ENCODE assay signal across 1 cellular context in the genomic region with DNA sequence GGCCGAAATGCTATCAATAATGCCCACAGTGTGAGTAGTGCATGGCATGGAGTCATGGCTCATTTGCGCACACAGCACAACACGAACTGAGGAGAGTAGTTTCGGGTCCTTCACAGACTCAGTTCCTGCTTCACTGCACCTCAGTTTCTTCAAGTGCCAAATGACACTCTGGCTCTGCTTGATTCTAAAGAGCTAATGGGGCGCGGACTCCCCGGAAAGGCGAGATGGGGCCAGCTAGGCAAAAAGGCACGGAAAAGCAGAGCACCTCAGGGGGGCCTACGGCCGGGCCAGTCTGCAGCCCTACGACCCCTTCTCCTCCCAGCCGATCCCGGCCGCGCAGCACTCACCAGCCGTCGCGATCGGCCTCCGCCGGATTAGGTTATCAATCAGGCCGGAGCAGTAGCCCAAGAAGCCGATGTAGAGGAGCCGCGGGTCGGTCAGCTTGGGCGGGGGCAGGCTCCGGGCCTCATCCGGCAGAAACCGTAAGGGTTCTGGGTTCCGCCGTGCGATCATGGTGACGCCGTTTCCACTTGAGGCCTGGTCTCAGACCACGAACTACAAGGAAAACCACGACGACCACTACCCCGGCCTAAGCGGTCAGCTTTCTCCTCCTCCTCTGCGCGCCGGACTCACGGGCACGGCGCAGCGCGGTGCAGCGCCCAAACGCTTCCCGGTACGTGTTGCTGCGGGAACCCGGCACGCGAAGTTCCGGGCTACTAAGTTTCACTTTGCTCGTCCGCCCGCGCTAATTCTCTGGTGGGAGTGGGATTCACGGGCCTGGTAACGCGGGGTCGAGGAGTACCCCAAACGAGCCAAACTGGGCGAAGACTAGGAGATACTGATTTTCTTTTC.
TF ChIP-seq lines count a peak whose summit lies in the region.

Gene NDUFC2 (minus strand): TSS at position 631 of the 852 bp plus-strand sequence. CDS start 118 bp downstream, at position 513.

TF ChIP-seq in GM12878, 131 proteins besides CTCF, POLR2A, EP300 and RAD21 (continued from another document and continues in another):
- TF ChIP-seq MEF2A (IDR thresholded peaks at IDR 0.05; ENCODE audit: insufficient read depth, low read depth, low read length) (no peak), RFX5 (IDR thresholded peaks at IDR 0.05; ENCODE audit: low read depth, low read length) (0 out of 2 replicates have a peak, but pooled peaks have one; percentile 38), RCOR1 (conservative IDR thresholded peaks at IDR 0.05; ENCODE audit: low read depth, low read length) (0 out of 2 replicates have a peak, but pooled peaks have one; percentile 13), NR2C1 (IDR thresholded peaks at IDR 0.05) (peak; percentile 48; the same call in 1 of the 2 replicates), USF1 (IDR thresholded peaks at IDR 0.05; ENCODE audit: borderline replicate concordance, extremely low read length, insufficient read depth, low read depth, low read length) (no peak), E2F8 (IDR thresholded peaks at IDR 0.05; ENCODE audit: low read depth, partially characterized antibody) (no peak), RB1 (IDR thresholded peaks at IDR 0.05; ENCODE audit: borderline replicate concordance) (no peak), NFIC (IDR thresholded peaks at IDR 0.05; ENCODE audit: low read depth, low read length) (no peak), RBBP5 (conservative IDR thresholded peaks at IDR 0.05) (no peak), CBFB (IDR thresholded peaks at IDR 0.05; ENCODE audit: low read depth) (peak; percentile 93), CEBPZ (IDR thresholded peaks at IDR 0.05; ENCODE audit: low read depth, low read length) (no peak), HCFC1 (IDR thresholded peaks at IDR 0.05; ENCODE audit: low read length) (peak; percentile 78), BMI1 (IDR thresholded peaks at IDR 0.05; ENCODE audit: borderline replicate concordance) (no peak; the same call in 1 of the 2 replicates), NR2F1 (conservative IDR thresholded peaks at IDR 0.05) (no peak), CEBPB (IDR thresholded peaks at IDR 0.05; ENCODE audit: borderline replicate concordance in 1 of 2, low read depth in 2 of 2, low read length in 2 of 2) (no peak), PML (IDR thresholded peaks at IDR 0.05; ENCODE audit: low read length) (peak; percentile 84), MTA2 (IDR thresholded peaks at IDR 0.05; ENCODE audit: low read depth) (no peak), ESRRA (IDR thresholded peaks at IDR 0.05; ENCODE audit: low read length) (no peak), TCF12 (IDR thresholded peaks at IDR 0.05; ENCODE audit: low read depth, low read length) (peak; percentile 68; the same call in 1 of the 2 replicates), ZZZ3 (IDR thresholded peaks at IDR 0.05; ENCODE audit: control insufficient read depth, insufficient read length, low read depth) (peak; percentile 19), ATF7 (IDR thresholded peaks at IDR 0.05; ENCODE audit: low read depth) (no peak), NFYA (IDR thresholded peaks at IDR 0.05; ENCODE audit: borderline replicate concordance, low read depth, low read length) (no peak), SMAD1 (IDR thresholded peaks at IDR 0.05; ENCODE audit: low read depth, partially characterized antibody) (no peak), ASH2L (IDR thresholded peaks at IDR 0.05; ENCODE audit: borderline replicate concordance, low read depth) (no peak), STAT3 (IDR thresholded peaks at IDR 0.05; ENCODE audit: low read depth, low read length) (no peak), NR2C2 (IDR thresholded peaks at IDR 0.05; ENCODE audit: borderline replicate concordance, control insufficient read depth, insufficient read length, low read depth) (no peak), ZNF622 (IDR thresholded peaks at IDR 0.05) (no peak), BCLAF1 (IDR thresholded peaks at IDR 0.05) (no peak), E2F4 (IDR thresholded peaks at IDR 0.05; ENCODE audit: low read depth, low read length) (no peak)
- TF ChIP-seq, protein P1, sequence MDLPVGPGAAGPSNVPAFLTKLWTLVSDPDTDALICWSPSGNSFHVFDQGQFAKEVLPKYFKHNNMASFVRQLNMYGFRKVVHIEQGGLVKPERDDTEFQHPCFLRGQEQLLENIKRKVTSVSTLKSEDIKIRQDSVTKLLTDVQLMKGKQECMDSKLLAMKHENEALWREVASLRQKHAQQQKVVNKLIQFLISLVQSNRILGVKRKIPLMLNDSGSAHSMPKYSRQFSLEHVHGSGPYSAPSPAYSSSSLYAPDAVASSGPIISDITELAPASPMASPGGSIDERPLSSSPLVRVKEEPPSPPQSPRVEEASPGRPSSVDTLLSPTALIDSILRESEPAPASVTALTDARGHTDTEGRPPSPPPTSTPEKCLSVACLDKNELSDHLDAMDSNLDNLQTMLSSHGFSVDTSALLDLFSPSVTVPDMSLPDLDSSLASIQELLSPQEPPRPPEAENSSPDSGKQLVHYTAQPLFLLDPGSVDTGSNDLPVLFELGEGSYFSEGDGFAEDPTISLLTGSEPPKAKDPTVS (IDR thresholded peaks at IDR 0.05; ENCODE audit: low read depth, low read length), result no peak
- TF ChIP-seq, protein P2, sequence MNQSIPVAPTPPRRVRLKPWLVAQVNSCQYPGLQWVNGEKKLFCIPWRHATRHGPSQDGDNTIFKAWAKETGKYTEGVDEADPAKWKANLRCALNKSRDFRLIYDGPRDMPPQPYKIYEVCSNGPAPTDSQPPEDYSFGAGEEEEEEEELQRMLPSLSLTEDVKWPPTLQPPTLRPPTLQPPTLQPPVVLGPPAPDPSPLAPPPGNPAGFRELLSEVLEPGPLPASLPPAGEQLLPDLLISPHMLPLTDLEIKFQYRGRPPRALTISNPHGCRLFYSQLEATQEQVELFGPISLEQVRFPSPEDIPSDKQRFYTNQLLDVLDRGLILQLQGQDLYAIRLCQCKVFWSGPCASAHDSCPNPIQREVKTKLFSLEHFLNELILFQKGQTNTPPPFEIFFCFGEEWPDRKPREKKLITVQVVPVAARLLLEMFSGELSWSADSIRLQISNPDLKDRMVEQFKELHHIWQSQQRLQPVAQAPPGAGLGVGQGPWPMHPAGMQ (IDR thresholded peaks at IDR 0.05; ENCODE audit: borderline replicate concordance), result no peak
- TF ChIP-seq, protein P3, sequence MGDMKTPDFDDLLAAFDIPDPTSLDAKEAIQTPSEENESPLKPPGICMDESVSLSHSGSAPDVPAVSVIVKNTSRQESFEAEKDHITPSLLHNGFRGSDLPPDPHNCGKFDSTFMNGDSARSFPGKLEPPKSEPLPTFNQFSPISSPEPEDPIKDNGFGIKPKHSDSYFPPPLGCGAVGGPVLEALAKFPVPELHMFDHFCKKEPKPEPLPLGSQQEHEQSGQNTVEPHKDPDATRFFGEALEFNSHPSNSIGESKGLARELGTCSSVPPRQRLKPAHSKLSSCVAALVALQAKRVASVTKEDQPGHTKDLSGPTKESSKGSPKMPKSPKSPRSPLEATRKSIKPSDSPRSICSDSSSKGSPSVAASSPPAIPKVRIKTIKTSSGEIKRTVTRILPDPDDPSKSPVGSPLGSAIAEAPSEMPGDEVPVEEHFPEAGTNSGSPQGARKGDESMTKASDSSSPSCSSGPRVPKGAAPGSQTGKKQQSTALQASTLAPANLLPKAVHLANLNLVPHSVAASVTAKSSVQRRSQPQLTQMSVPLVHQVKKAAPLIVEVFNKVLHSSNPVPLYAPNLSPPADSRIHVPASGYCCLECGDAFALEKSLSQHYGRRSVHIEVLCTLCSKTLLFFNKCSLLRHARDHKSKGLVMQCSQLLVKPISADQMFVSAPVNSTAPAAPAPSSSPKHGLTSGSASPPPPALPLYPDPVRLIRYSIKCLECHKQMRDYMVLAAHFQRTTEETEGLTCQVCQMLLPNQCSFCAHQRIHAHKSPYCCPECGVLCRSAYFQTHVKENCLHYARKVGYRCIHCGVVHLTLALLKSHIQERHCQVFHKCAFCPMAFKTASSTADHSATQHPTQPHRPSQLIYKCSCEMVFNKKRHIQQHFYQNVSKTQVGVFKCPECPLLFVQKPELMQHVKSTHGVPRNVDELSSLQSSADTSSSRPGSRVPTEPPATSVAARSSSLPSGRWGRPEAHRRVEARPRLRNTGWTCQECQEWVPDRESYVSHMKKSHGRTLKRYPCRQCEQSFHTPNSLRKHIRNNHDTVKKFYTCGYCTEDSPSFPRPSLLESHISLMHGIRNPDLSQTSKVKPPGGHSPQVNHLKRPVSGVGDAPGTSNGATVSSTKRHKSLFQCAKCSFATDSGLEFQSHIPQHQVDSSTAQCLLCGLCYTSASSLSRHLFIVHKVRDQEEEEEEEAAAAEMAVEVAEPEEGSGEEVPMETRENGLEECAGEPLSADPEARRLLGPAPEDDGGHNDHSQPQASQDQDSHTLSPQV (IDR thresholded peaks at IDR 0.05), result no peak
- TF ChIP-seq, protein P4, sequence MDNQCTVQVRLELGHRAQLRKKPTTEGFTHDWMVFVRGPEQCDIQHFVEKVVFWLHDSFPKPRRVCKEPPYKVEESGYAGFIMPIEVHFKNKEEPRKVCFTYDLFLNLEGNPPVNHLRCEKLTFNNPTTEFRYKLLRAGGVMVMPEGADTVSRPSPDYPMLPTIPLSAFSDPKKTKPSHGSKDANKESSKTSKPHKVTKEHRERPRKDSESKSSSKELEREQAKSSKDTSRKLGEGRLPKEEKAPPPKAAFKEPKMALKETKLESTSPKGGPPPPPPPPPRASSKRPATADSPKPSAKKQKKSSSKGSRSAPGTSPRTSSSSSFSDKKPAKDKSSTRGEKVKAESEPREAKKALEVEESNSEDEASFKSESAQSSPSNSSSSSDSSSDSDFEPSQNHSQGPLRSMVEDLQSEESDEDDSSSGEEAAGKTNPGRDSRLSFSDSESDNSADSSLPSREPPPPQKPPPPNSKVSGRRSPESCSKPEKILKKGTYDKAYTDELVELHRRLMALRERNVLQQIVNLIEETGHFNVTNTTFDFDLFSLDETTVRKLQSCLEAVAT (IDR thresholded peaks at IDR 0.05), result peak; percentile 48; the same call in 1 of the 2 replicates
